ENCODE assay signal across 11 cellular contexts in genomic region chr20:36775196-36775595, GRCh38. TPM values are rescaled to one million over a fixed set of nuclear protein-coding genes. Genes with fewer than 3 reads are reported as not detected.
DNase-seq lines count a peak whose midpoint lies in the region; ATAC-seq, FAIRE-seq and TF ChIP-seq lines count a peak whose summit lies in the region.
"Had no signal": no experiment of that assay in that cellular context is flagged by ENCODE, and none has a peak within 500 bp of the region (broad histone marks: within the 10 kb centered on the region; RNA-seq: fewer than 3 reads in every experiment).

No MANE protein-coding gene starts in this region.

- TF ChIP-seq POLR2A in K562 (conservative IDR thresholded peaks at IDR 0.05) = no peak

- intact Hi-C loops in K562 (cut with micrococcal nuclease) = no loop called here
- intact Hi-C loops in natural killer cell (cut with micrococcal nuclease) = no loop called here

- in situ Hi-C loops in K562 (cut with MboI) = no loop called here

- TF ChIP-seq CTCF in K562 (IDR thresholded peaks at IDR 0.05 in 2 of 3, conservative IDR thresholded peaks at IDR 0.05 in 1 of 3; ENCODE audit: insufficient read depth in 2 of 3, low read depth in 1 of 3, low read length in 3 of 3) = no peak
- TF ChIP-seq CTCF in natural killer cell (IDR thresholded peaks at IDR 0.05) = no peak

- peaks cover 25 to 30% of the 10 kb centered on the region in 2 experiments; a peak in 4 of 5 replicates for H3K4me1 ChIP-seq in K562 (replicated peaks in 1 of 2; ENCODE audit: control insufficient read depth in 2 of 2, insufficient read depth in 2 of 2, low read length in 2 of 2)
- H3K4me1 ChIP-seq in effector memory CD4-positive, alpha-beta T cell (ENCODE audit: control insufficient read depth, insufficient read depth, low read length, poor library complexity, severe bottlenecking) = no peaks in the 10 kb centered on the region

- no peak for TF ChIP-seq EP300 in K562 (IDR thresholded peaks at IDR 0.05; ENCODE audit: low read length)

- no peaks in the 10 kb centered on the region for H3K27me3 ChIP-seq in K562 (ENCODE audit: control insufficient read depth in 2 of 2, insufficient read depth in 2 of 2, low read length in 2 of 2)
- no peaks in the 10 kb centered on the region for H3K27me3 ChIP-seq in effector memory CD4-positive, alpha-beta T cell (replicated peaks; ENCODE audit: control insufficient read depth, insufficient read depth, low read length, poor library complexity, severe bottlenecking)

- H3K9me1 ChIP-seq in K562 (ENCODE audit: control insufficient read depth, insufficient read depth, low read length) = no peaks in the 10 kb centered on the region

- no peak overlapping the region for H3K4me2 ChIP-seq in K562 (ENCODE audit: insufficient read depth, low read length)

- WGBS in K562 (ENCODE audit: insufficient coverage, low coverage, missing lambda C conversion rate) = 61% methylated on average over 2 of the region's 2 CpGs

- H3K27ac Mint-ChIP-seq in stimulated activated naive CD8-positive, alpha-beta T cell treated with anti-CD3 and anti-CD28 coated beads, Interleukin-15, Interleukin-2, amounts not matched to agents 100 ng/mL and 50 ng/mL, for 24 hours = no peak overlapping the region
- peak overlapping the region; percentile 58 to 94 for H3K27ac Mint-ChIP-seq in natural killer cell

- peaks cover 9% of the 10 kb centered on the region; the same call in 2 of the 3 replicates for H3K36me3 ChIP-seq in K562 (ENCODE audit: control insufficient read depth, insufficient read depth, low read length)
- H3K36me3 ChIP-seq in effector memory CD4-positive, alpha-beta T cell (ENCODE audit: control insufficient read depth, insufficient read depth, low read length) = no peaks in the 10 kb centered on the region

- no peaks in the 10 kb centered on the region for H3K27me3 Mint-ChIP-seq in stimulated activated naive CD8-positive, alpha-beta T cell treated with anti-CD3 and anti-CD28 coated beads, Interleukin-15, Interleukin-2, amounts not matched to agents 100 ng/mL and 50 ng/mL, for 24 hours
- H3K27me3 Mint-ChIP-seq in natural killer cell (ENCODE audit: low read depth in 2 of 2) = no peaks in the 10 kb centered on the region

- peak overlapping the region; percentile 48 for H3K4me3 Mint-ChIP-seq in stimulated activated naive CD8-positive, alpha-beta T cell treated with anti-CD3 and anti-CD28 coated beads, Interleukin-15, Interleukin-2, amounts not matched to agents 100 ng/mL and 50 ng/mL, for 24 hours
- peak overlapping the region; percentile 94 for H3K4me3 Mint-ChIP-seq in natural killer cell

- H3K79me2 ChIP-seq in K562 (ENCODE audit: control insufficient read depth, insufficient read depth, low read length) = peaks cover 14% of the 10 kb centered on the region

- H3K36me3 Mint-ChIP-seq in stimulated activated naive CD8-positive, alpha-beta T cell treated with anti-CD3 and anti-CD28 coated beads, Interleukin-15, Interleukin-2, amounts not matched to agents 100 ng/mL and 50 ng/mL, for 24 hours (ENCODE audit: low read depth) = peaks cover 11% of the 10 kb centered on the region
- no peaks in the 10 kb centered on the region for H3K36me3 Mint-ChIP-seq in natural killer cell

- H3K9me3 Mint-ChIP-seq in stimulated activated naive CD8-positive, alpha-beta T cell treated with anti-CD3 and anti-CD28 coated beads, Interleukin-15, Interleukin-2, amounts not matched to agents 100 ng/mL and 50 ng/mL, for 24 hours = no peaks in the 10 kb centered on the region
- no peaks in the 10 kb centered on the region for H3K9me3 Mint-ChIP-seq in natural killer cell

- FAIRE-seq in K562 (lab: Jason Lieb, UNC) = no peak

- no peak overlapping the region for H3K9ac ChIP-seq in K562 (ENCODE audit: insufficient read depth in 1 of 2, low read depth in 2 of 2, low read length in 2 of 2)

- CTCF ChIA-PET in K562 (lab: Yijun Ruan, JAX; ENCODE audit: low intra/inter-chr PET ratio) = no interaction called here

- no peaks in the 10 kb centered on the region for H3K9me3 ChIP-seq in K562 (replicated peaks; ENCODE audit: control insufficient read depth, insufficient read depth, low read depth, low read length)
- no peaks in the 10 kb centered on the region for H3K9me3 ChIP-seq in effector memory CD4-positive, alpha-beta T cell (ENCODE audit: control insufficient read depth, low read length)

- POLR2A ChIA-PET in K562 (lab: Yijun Ruan, JAX) = interaction anchor here (0.7 kb wide), 2 partner anchors 33 to 90 kb away, joined by 3 read pairs; no protein-coding TSS in a partner anchor

- H3K4me3 ChIP-seq in K562 = no peak overlapping the region
- no peak overlapping the region for H3K4me3 ChIP-seq in effector memory CD4-positive, alpha-beta T cell (ENCODE audit: insufficient read depth, low read depth, low read length, poor library complexity, severe bottlenecking)

- H3K27ac ChIP-seq in K562 (ENCODE audit: extremely low read depth, low read depth, low read length) = no peak overlapping the region
- H3K27ac ChIP-seq in effector memory CD4-positive, alpha-beta T cell (ENCODE audit: insufficient read depth, low read length, poor library complexity, severe bottlenecking) = no peak overlapping the region

- ATAC-seq in stimulated activated naive CD8-positive, alpha-beta T cell treated with anti-CD3 and anti-CD28 coated beads, Interleukin-15, Interleukin-2, amounts not matched to agents 100 U/mL and 50 U/mL, for 24 hours = no peak
- ATAC-seq in K562 (no peak), natural killer cell (no peak)

- no TSS peak for BruUV-seq in K562 (replicated peaks; lab: Mats Ljungman, UMichigan)

- no peak overlapping the region for H2AFZ ChIP-seq in K562 (ENCODE audit: low read depth, low read length)

- TF ChIP-seq RAD21 in K562 (CRISPR knock-in tag; conservative IDR thresholded peaks at IDR 0.05 in 1 of 2, IDR thresholded peaks at IDR 0.05 in 1 of 2) = no peak

- H4K20me1 ChIP-seq in K562 (replicated peaks; ENCODE audit: control insufficient read depth, insufficient read depth, low read length) = no peaks in the 10 kb centered on the region

- DNase-seq in stimulated activated naive CD8-positive, alpha-beta T cell treated with anti-CD3 and anti-CD28 coated beads, Interleukin-15, Interleukin-2, amounts not matched to agents 100 U/mL and 50 U/mL, for 24 hours = no peak
- DNase-seq in K562 (ENCODE audit: extremely low read depth in 1 of 4, low spot score in 3 of 4) (no peak), natural killer cell (no peak), NCI-H526 treated with DMSO at 0.1 percent for 48 hours (lab: John Stamatoyannopoulos, UW) (no peak), DMS153 treated with DMSO at 0.1 percent for 48 hours (lab: John Stamatoyannopoulos, UW; ENCODE audit: unreplicated experiment) (no peak), LoVo (ENCODE audit: low spot score) (no peak)
- DNase-seq in effector memory CD4-positive, alpha-beta T cell = no peak
- DNase-seq: HCEC 1CT; NCI-H1105 treated with DMSO at 0.1 percent for 48 hours; stimulated activated CD4-positive, alpha-beta T cell treated with anti-CD3 and anti-CD28 coated beads, Interleukin-12 subunit alpha, Interleukin-12 subunit beta, amount 100 ng/mL, for 4 hours had no signal

- peaks cover 20% of the 10 kb centered on the region for H3K4me1 Mint-ChIP-seq in stimulated activated naive CD8-positive, alpha-beta T cell treated with anti-CD3 and anti-CD28 coated beads, Interleukin-15, Interleukin-2, amounts not matched to agents 100 ng/mL and 50 ng/mL, for 24 hours (ENCODE audit: low read depth)
- H3K4me1 Mint-ChIP-seq in natural killer cell = peaks cover 17 to 27% of the 10 kb centered on the region in 2 donors

TF ChIP-seq in K562, 482 proteins besides CTCF, POLR2A, EP300 and RAD21:
- TF ChIP-seq ZNF316 (IDR thresholded peaks at IDR 0.05) (peak; percentile 13; the same call in 1 of the 2 replicates), PHTF2 (CRISPR knock-in tag; IDR thresholded peaks at IDR 0.05) (no peak)

RNA-seq across cellular contexts. Expression of gene DSN1, which starts 1.6 kb away (rescaled TPM):
- 16.5 and 34.2 TPM in 2 replicates for total RNA-seq in K562 (2011; cell fraction: chromatin; rRNA removed; ENCODE audit: low replicate concordance)
- total RNA-seq in K562 (2011; cell fraction: nucleolus; rRNA removed) = 14.5 and 17.0 TPM in 2 replicates
- total RNA-seq in K562 (2011; cell fraction: nucleoplasm; rRNA removed) = 20.0 and 20.1 TPM in 2 replicates
- total RNA-seq in K562 (2014; rRNA removed) = 25.7 and 27.0 TPM in 2 replicates
- total RNA-seq in K562 (2014; rRNA removed; fragmentation: Illumina TruSeq; extraction: Trizol) = 35.6 and 36.9 TPM in 2 replicates
- total RNA-seq in K562 (2015; rRNA removed; fragmentation: Illumina TruSeq; extraction: Trizol) = 29.1 and 29.9 TPM in 2 replicates
- total RNA-seq in K562 (2021) = 22.6 and 23.3 TPM in 2 replicates
- 37.3 and 45.3 TPM in 2 replicates for polyA plus RNA-seq in K562 (2011; rRNA removed)
- 16.9 and 22.5 TPM in 2 replicates for polyA plus RNA-seq in K562 (2011; cell fraction: cytosol; rRNA removed)
- 15.7 and 16.4 TPM in 2 replicates for polyA plus RNA-seq in K562 (2011; cell fraction: nucleus; rRNA removed)
- 20.8 and 32.3 TPM in 2 replicates for polyA plus RNA-seq in K562 (2012)
- polyA plus RNA-seq in K562 (2014; fragmentation: Illumina TruSeq; extraction: Trizol) = 31.0 and 33.8 TPM in 2 replicates
- polyA plus RNA-seq in K562 (2014; fragmentation: Nextera tagmentation; extraction: Ambion mirVana) = 10 to 100 TPM; 31.1 to 42.4 TPM
- polyA plus RNA-seq in K562 (2014; rRNA removed) = 30.3 and 30.5 TPM in 2 replicates
- 26.9 and 27.8 TPM in 2 replicates for polyA minus RNA-seq in K562 (2011; rRNA and poly(A)+ RNA removed)
- 10.3 and 12.1 TPM in 2 replicates for polyA minus RNA-seq in K562 (2011; cell fraction: cytosol; rRNA and poly(A)+ RNA removed)
- polyA minus RNA-seq in K562 (2011; cell fraction: nucleus; rRNA and poly(A)+ RNA removed) = 12.5 and 13.2 TPM in 2 replicates
- 10 to 100 TPM; 15.8 to 19.1 (median 15.8) TPM for total RNA-seq in natural killer cell

RNA-seq across cellular contexts. Expression of gene NDRG3, which starts 29.3 kb away (rescaled TPM):
- total RNA-seq in K562 (2011; cell fraction: chromatin; rRNA removed; ENCODE audit: low replicate concordance) = 20.4 and 24.9 TPM in 2 replicates
- 8.9 and 9.0 TPM in 2 replicates for total RNA-seq in K562 (2011; cell fraction: nucleolus; rRNA removed)
- total RNA-seq in K562 (2011; cell fraction: nucleoplasm; rRNA removed) = 13.2 and 20.0 TPM in 2 replicates
- total RNA-seq in K562 (2014; rRNA removed) (14.9 and 20.8 TPM in 2 replicates), K562 (2014; rRNA removed; fragmentation: Illumina TruSeq; extraction: Trizol) (26.6 and 28.3 TPM in 2 replicates), K562 (2015; rRNA removed; fragmentation: Illumina TruSeq; extraction: Trizol) (23.0 and 24.4 TPM in 2 replicates), K562 (2021) (24.5 and 25.6 TPM in 2 replicates), natural killer cell (10 to 100 TPM; 27.1 to 30.3 (median 28.3) TPM)
- polyA plus RNA-seq in K562 (2011; rRNA removed) (25.0 and 27.6 TPM in 2 replicates), K562 (2014; fragmentation: Illumina TruSeq; extraction: Trizol) (32.1 and 39.4 TPM in 2 replicates), K562 (2014; fragmentation: Nextera tagmentation; extraction: Ambion mirVana) (10 to 100 TPM; 15.2 to 23.8 TPM), K562 (2014; rRNA removed) (14.6 and 19.0 TPM in 2 replicates)
- 23.3 and 24.8 TPM in 2 replicates for polyA plus RNA-seq in K562 (2011; cell fraction: cytosol; rRNA removed)
- polyA plus RNA-seq in K562 (2011; cell fraction: nucleus; rRNA removed) = 20.6 and 24.7 TPM in 2 replicates
- 22.5 and 24.6 TPM in 2 replicates for polyA plus RNA-seq in K562 (2012)
- 18.8 and 25.3 TPM in 2 replicates for polyA minus RNA-seq in K562 (2011; rRNA and poly(A)+ RNA removed)
- 19.8 and 26.8 TPM in 2 replicates for polyA minus RNA-seq in K562 (2011; cell fraction: cytosol; rRNA and poly(A)+ RNA removed)
- polyA minus RNA-seq in K562 (2011; cell fraction: nucleus; rRNA and poly(A)+ RNA removed) = 2.8 and 6.2 TPM in 2 replicates
